Comparison of ENCODE assay signal across 21 cellular contexts in the genomic region with DNA sequence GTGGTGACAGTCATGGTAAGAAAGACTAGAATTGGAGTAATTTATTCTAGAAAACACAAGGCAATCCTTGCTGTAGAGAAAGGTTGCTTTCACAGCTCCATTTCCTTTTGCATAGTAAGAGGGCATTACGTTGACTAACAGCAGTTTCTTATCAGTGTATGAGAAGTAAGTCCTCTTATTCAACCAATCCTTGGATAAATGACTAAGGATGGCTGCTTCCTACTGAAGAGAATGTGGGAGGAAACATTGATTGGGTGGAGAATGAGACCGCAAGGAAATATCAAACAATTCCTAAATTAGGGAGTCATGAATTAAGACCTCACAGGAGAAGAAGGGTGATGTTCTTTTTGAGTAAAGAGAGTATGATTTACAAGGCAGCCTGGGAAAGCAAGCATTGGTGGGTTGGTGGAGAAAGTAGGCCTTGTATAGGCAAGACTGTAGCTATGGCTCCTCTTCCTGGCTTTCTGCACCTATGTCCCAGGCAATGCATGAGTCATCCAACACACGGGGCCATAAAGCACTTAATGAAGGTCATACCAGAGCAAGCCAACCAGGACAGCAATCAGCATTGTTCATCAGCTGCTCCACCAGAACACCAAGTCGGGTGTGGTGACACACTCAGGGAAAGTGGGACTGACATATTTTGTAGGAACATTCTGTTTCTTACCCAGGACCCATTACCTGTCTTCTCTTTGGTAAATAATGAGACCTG. TPM values are rescaled to one million over a fixed set of nuclear protein-coding genes. Genes with fewer than 3 reads are reported as not detected.
DNase-seq lines count a peak whose midpoint lies in the region; ATAC-seq and TF ChIP-seq lines count a peak whose summit lies in the region.
"Had no signal": no experiment of that assay in that cellular context is flagged by ENCODE, and none has a peak within 500 bp of the region (broad histone marks: within the 10 kb centered on the region; RNA-seq: fewer than 3 reads in every experiment).

No MANE protein-coding gene starts in this region.

- H3K27me3 ChIP-seq in MG63 (no peaks in the 10 kb centered on the region), duodenal mucosa (ENCODE audit: control insufficient read depth in 1 of 2, insufficient read depth in 2 of 2, low read length in 2 of 2) (no peaks in the 10 kb centered on the region), neutrophil (no peaks in the 10 kb centered on the region)
- H3K27me3 ChIP-seq: ascending aorta, esophagus muscularis mucosa, heart right ventricle, vagina had no signal

- H3K9me3 ChIP-seq in MG63 (no peaks in the 10 kb centered on the region), duodenal mucosa (ENCODE audit: control insufficient read depth in 1 of 2, low read length in 2 of 2) (no peaks in the 10 kb centered on the region), neutrophil (no peaks in the 10 kb centered on the region)
- H3K9me3 ChIP-seq: ascending aorta, esophagus muscularis mucosa, vagina had no signal

- H3K36me3 ChIP-seq in MG63, result no peaks in the 10 kb centered on the region
- no peaks in the 10 kb centered on the region for H3K36me3 ChIP-seq in duodenal mucosa (ENCODE audit: control insufficient read depth in 1 of 2, insufficient read depth in 2 of 2, low read length in 2 of 2)
- peaks cover 30% of the 10 kb centered on the region for H3K36me3 ChIP-seq in neutrophil
- H3K36me3 ChIP-seq: ascending aorta, esophagus muscularis mucosa, heart right ventricle, spleen, vagina had no signal

- intact Hi-C loops in Right ventricle myocardium superior (cut with DNase I), result no loop called here

- H3K4me1 ChIP-seq in duodenal mucosa (ENCODE audit: control insufficient read depth in 1 of 2, insufficient read depth in 2 of 2, low read length in 2 of 2) (peaks cover 4 to 23% of the 10 kb centered on the region in 2 donors), neutrophil (ENCODE audit: control insufficient read depth in 1 of 2, insufficient read depth in 1 of 2, low read depth in 1 of 2, low read length in 1 of 2) (peaks cover 28 to 41% of the 10 kb centered on the region in 2 experiments)
- H3K4me1 ChIP-seq: ascending aorta, esophagus muscularis mucosa, heart right ventricle, parathyroid adenoma, spleen, vagina had no signal

- H3K27ac ChIP-seq in duodenal mucosa (ENCODE audit: low read depth, low read length) (peak overlapping the region; percentile 63), neutrophil (peak overlapping the region; percentile 28)
- H3K27ac ChIP-seq: ascending aorta, esophagus muscularis mucosa, heart right ventricle, parathyroid adenoma, spleen, vagina had no signal

- DNase-seq in DMS53 (lab: John Stamatoyannopoulos, UW), result peak; percentile 82
- peak; percentile 3 for DNase-seq in MG63
- no peak for DNase-seq in AG08396 (ENCODE audit: low spot score)
- DNase-seq in Right ventricle myocardium superior, result no peak
- DNase-seq: activated effector memory CD4-positive, alpha-beta T cell treated with Interleukin-2 at 50 U/mL for 16 hours; cortex of kidney; heart right ventricle; MM.1S; NCI-H187 treated with DMSO at 0.1 percent for 48 hours; NCI-H524 treated with DMSO at 0.1 percent for 48 hours; spleen; stimulated activated naive CD4-positive, alpha-beta T cell treated with Interleukin-2 at 50 U/mL for 16 hours; SW 1271 had no signal

- ATAC-seq in HG02610 (IDR thresholded peaks at IDR 0.05; ENCODE audit: unreplicated experiment), result no peak
- no peak for ATAC-seq in HG02763 (IDR thresholded peaks at IDR 0.05; ENCODE audit: unreplicated experiment)
- no peak for ATAC-seq in Right ventricle myocardium superior (ENCODE audit: poor library complexity)
- ATAC-seq: heart right ventricle had no signal

- TF ChIP-seq CTCF in neutrophil (IDR thresholded peaks at IDR 0.05), result no peak

- H3K4me3 ChIP-seq in MG63 (no peak overlapping the region), duodenal mucosa (ENCODE audit: low read depth in 1 of 2, low read length in 2 of 2) (no peak overlapping the region), neutrophil (ENCODE audit: low read depth in 1 of 2, low read length in 1 of 2) (no peak overlapping the region)
- H3K4me3 ChIP-seq: ascending aorta, esophagus muscularis mucosa, heart right ventricle, spleen, vagina had no signal

- no peak overlapping the region for H3K9ac ChIP-seq in duodenal mucosa (ENCODE audit: low read depth in 1 of 2, low read length in 2 of 2)
- H3K9ac ChIP-seq: parathyroid adenoma had no signal

RNA-seq across cellular contexts. Expression of a gene that starts 5.6 kb away (rescaled TPM):
- total RNA-seq in MG63 (2014; rRNA removed; shearing (Covaris generic); ENCODE audit: low replicate concordance), result not detected in 2 replicates
- 0.65 TPM for total RNA-seq in Right ventricle myocardium superior
- total RNA-seq: ascending aorta had no signal

RNA-seq across cellular contexts. Expression of a gene that starts 27.7 kb away (rescaled TPM):
- total RNA-seq in MG63 (2014; rRNA removed; shearing (Covaris generic); ENCODE audit: low replicate concordance), result not detected in 2 replicates
- not detected for total RNA-seq in Right ventricle myocardium superior
- total RNA-seq: ascending aorta, esophagus muscularis mucosa, heart right ventricle, spleen, vagina had no signal

RNA-seq across cellular contexts. Expression of a gene that starts 54.5 kb away (rescaled TPM):
- not detected in 2 replicates for total RNA-seq in MG63 (2014; rRNA removed; shearing (Covaris generic); ENCODE audit: low replicate concordance)
- 0.08 TPM for total RNA-seq in Right ventricle myocardium superior

Comparison
In these comparisons a context has a peak if more than half of its experiments do, and no peak if none do; other contexts are left out.
1. DNase-seq: peak in DMS53 (single experiment) and MG63 (single experiment); none in AG08396 (single experiment) and Right ventricle myocardium superior (single experiment).